In genomic region chr7:4026941-4027340, GRCh38 we compare ENCODE assay signal across 39 cellular contexts.
"Had no signal": no experiment of that assay in that cellular context is flagged by ENCODE, and none has a peak within 500 bp of the region (broad histone marks: within the 10 kb centered on the region; RNA-seq: fewer than 3 reads in every experiment).

No MANE protein-coding gene starts in this region.

- H3K27ac Mint-ChIP-seq: activated B cell treated with CpG ODN at 0.5 μM for 24 hours; activated CD8-positive, alpha-beta memory T cell treated with anti-CD3 and anti-CD28 coated beads, Interleukin-2, amount 10 ng/mL, durations not matched to agents 7 days and 5 days; activated CD8-positive, alpha-beta T cell treated with anti-CD3 and anti-CD28 coated beads, Interleukin-2, amount 10 ng/mL, durations not matched to agents 7 days and 5 days; activated naive CD4-positive, alpha-beta T cell treated with anti-CD3 and anti-CD28 coated beads for 36 hours; activated naive CD4-positive, alpha-beta T cell treated with anti-CD3 and anti-CD28 coated beads, Interleukin-2, amount 50 U/mL, for 24 hours; activated naive CD8-positive, alpha-beta T cell treated with anti-CD3 and anti-CD28 coated beads for 36 hours; activated naive CD8-positive, alpha-beta T cell treated with anti-CD3 and anti-CD28 coated beads, Interleukin-2, amount 50 U/mL, for 24 hours; activated T-helper 1 cell treated with anti-CD3 and anti-CD28 coated beads, Interleukin-12 subunit alpha, Interleukin-12 subunit beta, Interleukin-2, Interleukin-4 antibody, amounts not matched to agents 30 ng/mL and 10 ng/mL and 1 ng/mL, durations not matched to agents 14 hours and 24 hours and 36 hours; activated T-helper 2 cell treated with anti-CD3 and anti-CD28 coated beads, Interferon-gamma antibody, Interleukin-2, Interleukin-4, amounts not matched to agents 10 μg/mL and 5 μg/mL and 100 μg/mL, durations not matched to agents 14 hours and 24 hours and 36 hours; brain; dendritic cell treated with granulocyte-macrophage colony-stimulating factor and Interleukin-4, amounts not matched to agents 40 ng/mL and 50 ng/mL, for 4 days; T-helper 17 cell; T-helper 2 cell treated with Interferon-gamma antibody and Interleukin-4, amounts not matched to agents 5 μg/mL and 100 μg/mL, for 36 hours had no signal

- H3K4me1 Mint-ChIP-seq: activated B cell treated with CpG ODN at 0.5 μM for 24 hours; activated CD8-positive, alpha-beta memory T cell treated with anti-CD3 and anti-CD28 coated beads, Interleukin-2, amount 10 ng/mL, durations not matched to agents 7 days and 5 days; activated naive CD4-positive, alpha-beta T cell treated with anti-CD3 and anti-CD28 coated beads, Interleukin-2, amount 50 U/mL, for 24 hours; activated naive CD8-positive, alpha-beta T cell treated with anti-CD3 and anti-CD28 coated beads for 36 hours; activated naive CD8-positive, alpha-beta T cell treated with anti-CD3 and anti-CD28 coated beads, Interleukin-2, amount 50 U/mL, for 24 hours; T-helper 17 cell had no signal

- H3K4me3 ChIP-seq: adrenal gland, breast epithelium, cardiac muscle cell, colonic mucosa, dorsolateral prefrontal cortex, esophagus muscularis mucosa, gastrocnemius medialis had no signal

- H3K36me3 Mint-ChIP-seq: activated CD8-positive, alpha-beta memory T cell treated with anti-CD3 and anti-CD28 coated beads, Interleukin-2, amount 10 ng/mL, durations not matched to agents 7 days and 5 days; activated naive CD4-positive, alpha-beta T cell treated with anti-CD3 and anti-CD28 coated beads, Interleukin-2, amount 50 U/mL, for 24 hours; activated naive CD8-positive, alpha-beta T cell treated with anti-CD3 and anti-CD28 coated beads for 36 hours had no signal

- H3K4me3 Mint-ChIP-seq: activated B cell treated with CpG ODN at 0.5 μM for 24 hours; activated CD8-positive, alpha-beta memory T cell treated with anti-CD3 and anti-CD28 coated beads, Interleukin-2, amount 10 ng/mL, durations not matched to agents 7 days and 5 days; activated CD8-positive, alpha-beta T cell treated with anti-CD3 and anti-CD28 coated beads, Interleukin-2, amount 10 ng/mL, durations not matched to agents 7 days and 5 days; activated naive CD4-positive, alpha-beta T cell treated with anti-CD3 and anti-CD28 coated beads for 36 hours; activated naive CD4-positive, alpha-beta T cell treated with anti-CD3 and anti-CD28 coated beads, Interleukin-2, amount 50 U/mL, for 24 hours; activated naive CD8-positive, alpha-beta T cell treated with anti-CD3 and anti-CD28 coated beads for 36 hours; activated naive CD8-positive, alpha-beta T cell treated with anti-CD3 and anti-CD28 coated beads, Interleukin-2, amount 50 U/mL, for 24 hours; activated T-helper 1 cell treated with anti-CD3 and anti-CD28 coated beads, Interleukin-12 subunit alpha, Interleukin-12 subunit beta, Interleukin-2, Interleukin-4 antibody, amounts not matched to agents 30 ng/mL and 10 ng/mL and 1 ng/mL, durations not matched to agents 14 hours and 24 hours and 36 hours; brain; dendritic cell treated with granulocyte-macrophage colony-stimulating factor and Interleukin-4, amounts not matched to agents 40 ng/mL and 50 ng/mL, for 4 days; T-helper 17 cell; T-helper 2 cell treated with Interferon-gamma antibody and Interleukin-4, amounts not matched to agents 5 μg/mL and 100 μg/mL, for 36 hours had no signal

- H3K36me3 ChIP-seq: adrenal gland, breast epithelium, cardiac muscle cell, colonic mucosa, esophagus muscularis mucosa, gastrocnemius medialis, WERI-Rb-1 had no signal

- H3K4me1 ChIP-seq: adrenal gland, breast epithelium, colonic mucosa, esophagus muscularis mucosa, foreskin keratinocyte, gastrocnemius medialis had no signal

- ATAC-seq: activated CD4-positive, CD25-positive, alpha-beta regulatory T cell treated with anti-CD3 and anti-CD28 coated beads, Interleukin-2, amount 50 U/mL, for 24 hours; activated CD8-positive, alpha-beta memory T cell treated with anti-CD3 and anti-CD28 coated beads, Interleukin-2, amount 10 ng/mL, durations not matched to agents 7 days and 5 days; activated CD8-positive, alpha-beta T cell treated with anti-CD3 and anti-CD28 coated beads, Interleukin-2, amount 10 ng/mL, durations not matched to agents 7 days and 5 days; activated naive CD8-positive, alpha-beta T cell treated with anti-CD3 and anti-CD28 coated beads, Interleukin-2, amount 50 U/mL, for 24 hours; foreskin keratinocyte; gastrocnemius medialis; T-helper 17 cell had no signal

- H3K27me3 ChIP-seq: adrenal gland, breast epithelium, cardiac muscle cell, colonic mucosa, dorsolateral prefrontal cortex, esophagus muscularis mucosa, foreskin keratinocyte, gastrocnemius medialis had no signal

- H3K27ac ChIP-seq: adrenal gland, breast epithelium, cardiac muscle cell, colonic mucosa, esophagus muscularis mucosa, foreskin keratinocyte, gastrocnemius medialis, WERI-Rb-1 had no signal

- H3K9me3 Mint-ChIP-seq: activated B cell treated with CpG ODN at 0.5 μM for 24 hours; activated naive CD4-positive, alpha-beta T cell treated with anti-CD3 and anti-CD28 coated beads for 36 hours; activated naive CD4-positive, alpha-beta T cell treated with anti-CD3 and anti-CD28 coated beads, Interleukin-2, amount 50 U/mL, for 24 hours; activated naive CD8-positive, alpha-beta T cell treated with anti-CD3 and anti-CD28 coated beads for 36 hours; activated naive CD8-positive, alpha-beta T cell treated with anti-CD3 and anti-CD28 coated beads, Interleukin-2, amount 50 U/mL, for 24 hours; activated T-helper 1 cell treated with anti-CD3 and anti-CD28 coated beads, Interleukin-12 subunit alpha, Interleukin-12 subunit beta, Interleukin-2, Interleukin-4 antibody, amounts not matched to agents 30 ng/mL and 10 ng/mL and 1 ng/mL, durations not matched to agents 14 hours and 24 hours and 36 hours; activated T-helper 2 cell treated with anti-CD3 and anti-CD28 coated beads, Interferon-gamma antibody, Interleukin-2, Interleukin-4, amounts not matched to agents 10 μg/mL and 5 μg/mL and 100 μg/mL, durations not matched to agents 14 hours and 24 hours and 36 hours; dendritic cell treated with granulocyte-macrophage colony-stimulating factor and Interleukin-4, amounts not matched to agents 40 ng/mL and 50 ng/mL, for 4 days; T-helper 2 cell treated with Interferon-gamma antibody and Interleukin-4, amounts not matched to agents 5 μg/mL and 100 μg/mL, for 36 hours had no signal

- H3K27me3 Mint-ChIP-seq: activated B cell treated with CpG ODN at 0.5 μM for 24 hours; activated CD8-positive, alpha-beta memory T cell treated with anti-CD3 and anti-CD28 coated beads, Interleukin-2, amount 10 ng/mL, durations not matched to agents 7 days and 5 days; activated naive CD4-positive, alpha-beta T cell treated with anti-CD3 and anti-CD28 coated beads, Interleukin-2, amount 50 U/mL, for 24 hours; activated naive CD8-positive, alpha-beta T cell treated with anti-CD3 and anti-CD28 coated beads for 36 hours; dendritic cell treated with granulocyte-macrophage colony-stimulating factor and Interleukin-4, amounts not matched to agents 40 ng/mL and 50 ng/mL, for 4 days had no signal

- H3K9me3 ChIP-seq: adrenal gland, breast epithelium, colonic mucosa, esophagus muscularis mucosa, gastrocnemius medialis had no signal

- DNase-seq: activated B cell treated with CpG ODN at 0.5 μM for 24 hours; activated CD4-positive, alpha-beta T cell treated with anti-CD3 and anti-CD28 coated beads for 48 hours; activated CD4-positive, alpha-beta T cell treated with anti-CD3 and anti-CD28 coated beads, Interleukin-2, amount 50 U/mL, for 1 hour; activated CD4-positive, alpha-beta T cell treated with anti-CD3 and anti-CD28 coated beads, Interleukin-2, amount 50 U/mL, for 48 hours; activated CD8-positive, alpha-beta memory T cell treated with anti-CD3 and anti-CD28 coated beads, Interleukin-2, amount 10 ng/mL, durations not matched to agents 7 days and 5 days; activated CD8-positive, alpha-beta memory T cell treated with anti-CD3 and anti-CD28 coated beads, Interleukin-2, amount 50 U/mL, for 4 hours; activated CD8-positive, alpha-beta T cell treated with anti-CD3 and anti-CD28 coated beads, Interleukin-2, amount 10 ng/mL, durations not matched to agents 7 days and 5 days; activated effector memory CD4-positive, alpha-beta T cell treated with anti-CD3 and anti-CD28 coated beads, Interleukin-2, amount 50 U/mL, for 16 hours; activated naive CD4-positive, alpha-beta T cell treated with anti-CD3 and anti-CD28 coated beads for 36 hours; activated naive CD8-positive, alpha-beta T cell treated with anti-CD3 and anti-CD28 coated beads for 36 hours; activated naive CD8-positive, alpha-beta T cell treated with anti-CD3 and anti-CD28 coated beads, Interleukin-2, amount 50 U/mL, for 24 hours; activated T-cell treated with anti-CD3 and anti-CD28 coated beads, Interleukin-2, amount 50 U/mL, for 1 hour; activated T-cell treated with anti-CD3 and anti-CD28 coated beads, Interleukin-2, amount 50 U/mL, for 48 hours; amygdala; aorta; central memory CD4-positive, alpha-beta T cell; cerebellar nuclear complex; colonic mucosa; dorsolateral prefrontal cortex; effector memory CD4-positive, alpha-beta T cell; erythroblast; foreskin keratinocyte; gastrocnemius medialis; glutamatergic neuron; T-helper 1 cell; T-helper 17 cell; T1000; WERI-Rb-1 had no signal
